9 cellular contexts compared by ENCODE assay signal in the genomic region with DNA sequence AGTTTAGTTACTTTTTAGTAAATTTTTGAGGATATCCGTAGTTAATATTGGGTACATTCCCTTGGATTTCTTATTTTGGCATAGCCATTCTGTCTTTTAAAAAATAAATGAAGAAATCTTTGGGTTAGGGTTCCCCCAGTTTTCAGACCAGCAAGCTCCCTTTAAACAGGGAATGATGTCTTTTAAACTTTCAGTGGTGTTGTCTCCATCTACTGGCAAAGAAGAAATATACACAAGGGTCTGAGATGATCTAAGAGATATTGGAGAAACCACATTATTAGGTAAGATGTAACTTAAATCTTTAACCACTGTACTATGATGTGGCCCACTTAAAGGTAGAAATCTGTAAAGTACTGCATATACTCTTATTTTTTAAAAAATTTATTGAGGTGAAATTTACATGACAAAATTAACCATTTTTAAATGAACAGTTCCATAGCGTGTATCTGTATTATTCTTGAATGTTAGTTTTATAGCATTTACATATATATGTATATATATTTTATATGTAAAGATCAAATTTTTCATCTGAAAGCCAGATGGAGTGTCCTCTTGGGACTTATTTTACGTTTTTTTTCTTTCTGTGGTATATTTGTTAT. TPM values are rescaled to one million over a fixed set of nuclear protein-coding genes. Genes with fewer than 3 reads are reported as not detected.
DNase-seq lines count a peak whose midpoint lies in the region; TF ChIP-seq lines count a peak whose summit lies in the region.
"Had no signal": no experiment of that assay in that cellular context is flagged by ENCODE, and none has a peak within 500 bp of the region (broad histone marks: within the 10 kb centered on the region; RNA-seq: fewer than 3 reads in every experiment).

No MANE protein-coding gene starts in this region.

- TF ChIP-seq CTCF in epithelial cell of proximal tubule (conservative IDR thresholded peaks at IDR 0.05; ENCODE audit: low read depth, low read length) = peak; percentile 70
- TF ChIP-seq CTCF in neural progenitor cell (IDR thresholded peaks at IDR 0.05) = peak; percentile 69

- H3K27me3 ChIP-seq in CD8-positive, alpha-beta memory T cell (ENCODE audit: insufficient read depth, low read length, poor library complexity, severe bottlenecking) = no peaks in the 10 kb centered on the region
- no peaks in the 10 kb centered on the region for H3K27me3 ChIP-seq in neural progenitor cell
- H3K27me3 ChIP-seq: neutrophil had no signal

- H3F3A ChIP-seq in neural progenitor cell (ENCODE audit: low read depth) = peaks cover 35% of the 10 kb centered on the region

- H3K4me3 Mint-ChIP-seq in CD8-positive, alpha-beta memory T cell = no peak overlapping the region
- no peak overlapping the region for H3K4me3 Mint-ChIP-seq in neural progenitor cell

- H4K20me1 ChIP-seq in neural progenitor cell (ENCODE audit: low read depth) = peaks cover 8% of the 10 kb centered on the region

- H3K4me3 ChIP-seq in CD8-positive, alpha-beta memory T cell (ENCODE audit: low read length) = no peak overlapping the region
- H3K4me3 ChIP-seq in epithelial cell of proximal tubule (ENCODE audit: low read depth, low read length) (no peak overlapping the region), neural progenitor cell (no peak overlapping the region)

- CTCF ChIA-PET in CD8-positive, alpha-beta memory T cell (lab: Charles Lee) = interaction anchor here (1.0 to 1.7 kb wide), 6 partner anchors 9 to 280 kb away, joined by 3 to 8 read pairs (median 4); partner anchors contain the start of gene CTDSPL2

- H3K4me1 ChIP-seq in CD8-positive, alpha-beta memory T cell (ENCODE audit: insufficient read depth, low read length) = no peaks in the 10 kb centered on the region
- H3K4me1 ChIP-seq in neural progenitor cell = no peaks in the 10 kb centered on the region

- H2AFZ ChIP-seq in neural progenitor cell (replicated peaks) = no peak overlapping the region

- POLR2A ChIA-PET in CD8-positive, alpha-beta memory T cell (lab: Charles Lee) = interaction anchor here (0.6 kb wide), 1 partner anchor 685 kb away, joined by 3 read pairs; no protein-coding TSS in a partner anchor

- peaks cover 34% of the 10 kb centered on the region for H3K79me2 ChIP-seq in neural progenitor cell (ENCODE audit: low read depth)

- peak in 2 of 5 donors; percentile 13 to 21 for DNase-seq in CD8-positive, alpha-beta memory T cell
- DNase-seq in HCEC 1CT (peak; percentile 73), SIG-M5 treated with dmso at 0.1 percent for 504 hours (lab: John Stamatoyannopoulos, UW; ENCODE audit: unreplicated experiment) (peak; percentile 54), epithelial cell of proximal tubule (ENCODE audit: low read depth) (no peak), neural progenitor cell (ENCODE audit: low spot score) (peak; percentile 19), amygdala (lab: John Stamatoyannopoulos, UW) (no peak), NCI-H2029 treated with DMSO at 0.1 percent for 48 hours (lab: John Stamatoyannopoulos, UW) (no peak)
- no peak for DNase-seq in stimulated activated CD4-positive, alpha-beta T cell treated with anti-CD3 and anti-CD28 coated beads, Interleukin-2, amount 100 ng/mL, for 48 hours

- peaks cover 8% of the 10 kb centered on the region for H3K36me3 ChIP-seq in CD8-positive, alpha-beta memory T cell (ENCODE audit: insufficient read depth, low read length)
- H3K36me3 ChIP-seq in neural progenitor cell = peaks cover 9% of the 10 kb centered on the region

- no peaks in the 10 kb centered on the region for H3K27me3 Mint-ChIP-seq in CD8-positive, alpha-beta memory T cell
- H3K27me3 Mint-ChIP-seq in neural progenitor cell (ENCODE audit: insufficient read depth, low read depth) = no peaks in the 10 kb centered on the region

- H3K4me1 Mint-ChIP-seq in CD8-positive, alpha-beta memory T cell = peaks cover 15 to 22% (median 16%) of the 10 kb centered on the region in 3 donors
- no peaks in the 10 kb centered on the region for H3K4me1 Mint-ChIP-seq in neural progenitor cell

- no peaks in the 10 kb centered on the region for H3K9me3 Mint-ChIP-seq in CD8-positive, alpha-beta memory T cell
- H3K9me3 Mint-ChIP-seq in neural progenitor cell = no peaks in the 10 kb centered on the region

- H3K36me3 Mint-ChIP-seq in CD8-positive, alpha-beta memory T cell = peaks cover 0 to 56% (median 11%) of the 10 kb centered on the region in 3 donors
- peaks cover 9% of the 10 kb centered on the region for H3K36me3 Mint-ChIP-seq in neural progenitor cell

- no peak overlapping the region for H3K4me2 ChIP-seq in neural progenitor cell

- H3K9ac ChIP-seq in neural progenitor cell = no peak overlapping the region

- no peaks in the 10 kb centered on the region for H3K9me3 ChIP-seq in CD8-positive, alpha-beta memory T cell (ENCODE audit: low read length)
- no peaks in the 10 kb centered on the region for H3K9me3 ChIP-seq in neural progenitor cell (ENCODE audit: low read depth)
- H3K9me3 ChIP-seq: neutrophil had no signal

- H3K27ac ChIP-seq in CD8-positive, alpha-beta memory T cell (ENCODE audit: low read depth, low read length) = no peak overlapping the region
- peak overlapping the region; percentile 71 for H3K27ac ChIP-seq in neural progenitor cell
- H3K27ac ChIP-seq: neutrophil had no signal

- peak overlapping the region in 5 of 8 donors; percentile 26 to 54 (median 44) for H3K27ac Mint-ChIP-seq in CD8-positive, alpha-beta memory T cell
- no peak overlapping the region for H3K27ac Mint-ChIP-seq in neural progenitor cell

RNA-seq across cellular contexts. Expression of gene EIF3J, which starts 35.1 kb away (rescaled TPM):
- 100 to 1,000 TPM; 167 to 186 TPM for total RNA-seq in CD8-positive, alpha-beta memory T cell
- 24.9 TPM for polyA plus RNA-seq in CD8-positive, alpha-beta memory T cell
- 50.4 and 52.3 TPM in 2 replicates for total RNA-seq in epithelial cell of proximal tubule
- 43.8 and 76.2 TPM in 2 replicates for total RNA-seq in neural progenitor cell (ENCODE audit: low replicate concordance)

Comparison
In these comparisons a context has a peak if more than half of its experiments do, and no peak if none do; other contexts are left out.
1. DNase-seq: peak in HCEC 1CT (single experiment), SIG-M5 treated with dmso at 0.1 percent for 504 hours (single experiment) and neural progenitor cell (single experiment); none in epithelial cell of proximal tubule (single experiment), amygdala (0 of 56), stimulated activated CD4-positive, alpha-beta T cell treated with anti-CD3 and anti-CD28 coated beads, Interleukin-2, amount 100 ng/mL, for 48 hours (0 of 2) and NCI-H2029 treated with DMSO at 0.1 percent for 48 hours (single experiment).